ENCODE assay signal across 25 cellular contexts in genomic region chr6:167701010-167701409, GRCh38.
"Had no signal": no experiment of that assay in that cellular context is flagged by ENCODE, and none has a peak within 500 bp of the region (broad histone marks: within the 10 kb centered on the region; RNA-seq: fewer than 3 reads in every experiment).

No MANE protein-coding gene starts in this region.

- H3K36me3 Mint-ChIP-seq: activated CD4-positive, alpha-beta memory T cell treated with anti-CD3 and anti-CD28 coated beads for 36 hours had no signal

- H3K27ac ChIP-seq: brain microvascular endothelial cell, Peyer's patch, RWPE1, SJCRH30, VCaP had no signal

- H3K4me3 ChIP-seq: MG63, Peyer's patch, SJCRH30 had no signal

- H3K9me3 ChIP-seq: MG63, Peyer's patch, SJCRH30, SK-N-SH had no signal

- H3K9me3 Mint-ChIP-seq: activated CD4-positive, alpha-beta memory T cell treated with anti-CD3 and anti-CD28 coated beads for 36 hours; activated CD4-positive, alpha-beta T cell treated with anti-CD3 and anti-CD28 coated beads, Interleukin-2, amount 10 ng/mL, durations not matched to agents 7 days and 5 days; activated naive CD8-positive, alpha-beta T cell treated with anti-CD3 and anti-CD28 coated beads for 36 hours; activated T-cell treated with anti-CD3 and anti-CD28 coated beads, Interleukin-2, amount 50 U/mL, for 4 hours had no signal

- H3K27me3 ChIP-seq: brain microvascular endothelial cell, MG63, Peyer's patch had no signal

- H3K27ac Mint-ChIP-seq: activated CD4-positive, alpha-beta memory T cell treated with anti-CD3 and anti-CD28 coated beads for 36 hours; activated naive CD8-positive, alpha-beta T cell treated with anti-CD3 and anti-CD28 coated beads for 36 hours had no signal

- ATAC-seq: activated T-cell treated with anti-CD3 and anti-CD28 coated beads, Interleukin-2, amount 50 U/mL, for 4 hours had no signal

- DNase-seq: activated CD4-positive, alpha-beta memory T cell treated with anti-CD3 and anti-CD28 coated beads for 36 hours; activated CD4-positive, alpha-beta T cell treated with anti-CD3 and anti-CD28 coated beads, Interleukin-2, amount 10 ng/mL, durations not matched to agents 7 days and 5 days; activated CD4-positive, CD25-positive, alpha-beta regulatory T cell; activated CD8-positive, alpha-beta memory T cell treated with anti-CD3 and anti-CD28 coated beads for 24 hours; activated effector memory CD4-positive, alpha-beta T cell treated with anti-CD3 and anti-CD28 coated beads, Interleukin-2, amount 50 U/mL, for 16 hours; activated naive CD4-positive, alpha-beta T cell treated with Interleukin-2 at 50 U/mL for 16 hours; activated naive CD8-positive, alpha-beta T cell treated with anti-CD3 and anti-CD28 coated beads for 36 hours; activated T-cell treated with anti-CD3 and anti-CD28 coated beads, Interleukin-2, amount 50 U/mL, for 4 hours; brain microvascular endothelial cell; MG63; MV-4-11; NCI-H1092 treated with DMSO at 0.1 percent for 48 hours; NCI-H1417 treated with DMSO at 0.1 percent for 48 hours; NCI-H1694 treated with DMSO at 0.1 percent for 48 hours; NCI-H2029 treated with DMSO at 0.1 percent for 48 hours; NCI-H345; NCI-H510A; NCI-H526 treated with DMSO at 0.1 percent for 48 hours; Right ventricle myocardium superior; SJCRH30; SK-N-SH; T-helper 1 cell had no signal

- H3K36me3 ChIP-seq: brain microvascular endothelial cell, MG63, Peyer's patch, SJCRH30 had no signal

- H3K4me1 ChIP-seq: SJCRH30 had no signal

- H3K4me3 Mint-ChIP-seq: activated CD4-positive, alpha-beta memory T cell treated with anti-CD3 and anti-CD28 coated beads for 36 hours; activated CD4-positive, alpha-beta T cell treated with anti-CD3 and anti-CD28 coated beads, Interleukin-2, amount 10 ng/mL, durations not matched to agents 7 days and 5 days; activated naive CD8-positive, alpha-beta T cell treated with anti-CD3 and anti-CD28 coated beads for 36 hours; activated T-cell treated with anti-CD3 and anti-CD28 coated beads, Interleukin-2, amount 50 U/mL, for 4 hours had no signal
